In the genomic region with DNA sequence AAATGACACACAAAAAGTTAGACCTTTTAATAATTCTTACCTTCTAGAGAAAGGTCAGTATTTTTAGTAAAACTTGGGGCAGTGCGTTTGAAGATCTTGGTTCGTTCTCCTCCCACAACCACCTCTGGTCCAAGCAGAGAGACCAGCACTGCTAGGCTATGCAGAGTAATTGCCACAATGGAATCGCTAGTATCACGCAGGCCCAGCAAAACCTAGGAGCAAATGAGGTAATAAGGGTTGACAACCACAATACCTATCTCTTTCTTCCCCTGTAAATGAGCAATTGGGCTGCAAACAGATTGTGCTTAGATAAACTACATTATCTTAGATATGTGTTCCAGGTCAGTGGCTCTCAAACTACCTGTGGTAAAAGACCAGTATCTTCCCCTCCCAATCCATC, we compare ENCODE assay signal across 20 cellular contexts. TPM values are rescaled to one million over a fixed set of nuclear protein-coding genes. Genes with fewer than 3 reads are reported as not detected.
A peak's percentile ranks its signal among the peaks of the same experiment; 100 is the strongest.
DNase-seq lines count a peak whose midpoint lies in the region; ATAC-seq, FAIRE-seq and TF ChIP-seq lines count a peak whose summit lies in the region.
"Had no signal": no experiment of that assay in that cellular context is flagged by ENCODE, and none has a peak within 500 bp of the region (broad histone marks: within the 10 kb centered on the region; RNA-seq: fewer than 3 reads in every experiment).

No MANE protein-coding gene starts in this region.

- CTCF ChIA-PET in K562 (lab: Yijun Ruan, JAX; ENCODE audit: low intra/inter-chr PET ratio), result no interaction called here

- H3K9me3 Mint-ChIP-seq in activated T-cell treated with anti-CD3 and anti-CD28 coated beads, Interleukin-2, amount 50 U/mL, for 72 hours, result no peaks in the 10 kb centered on the region
- H3K9me3 Mint-ChIP-seq in stimulated activated effector memory CD8-positive, alpha-beta T cell treated with anti-CD3 and anti-CD28 coated beads, Interleukin-12 subunit alpha, Interleukin-12 subunit beta, amount 100 ng/mL, for 72 hours, result no peaks in the 10 kb centered on the region
- H3K9me3 Mint-ChIP-seq: CD14-positive monocyte; CD4-positive, alpha-beta memory T cell; HFFc6 had no signal

- H3K9ac ChIP-seq in K562 (ENCODE audit: insufficient read depth in 1 of 2, low read depth in 2 of 2, low read length in 2 of 2), result no peak overlapping the region
- H3K9ac ChIP-seq: BLaER1 had no signal

- no peak for TF ChIP-seq POLR2A in K562 (conservative IDR thresholded peaks at IDR 0.05)
- no peak for TF ChIP-seq POLR2A in transverse colon (IDR thresholded peaks at IDR 0.05)

- in situ Hi-C loops in K562 (cut with MboI) (no loop called here), transverse colon (cut with MboI; ENCODE audit: low pct_ligation_motif_present in 1 of 4, low pct_unique_long_range_greater_than_20kb in 1 of 4, low sequenced_read_pairs in 3 of 4) (no loop called here)

- no peak for DNase-seq in activated T-cell treated with anti-CD3 and anti-CD28 coated beads, Interleukin-2, amount 50 U/mL, for 72 hours
- no peak for DNase-seq in activated T-cell treated with anti-CD3 and anti-CD28 coated beads, Interleukin-2, amount 50 U/mL, for 1 hour
- DNase-seq in NCI-H526 treated with DMSO at 0.1 percent for 48 hours (lab: John Stamatoyannopoulos, UW) (peak; percentile 59), K562 (ENCODE audit: extremely low read depth in 1 of 4, low spot score in 3 of 4) (no peak), T-helper 1 cell (no peak), transverse colon (no peak)
- no peak for DNase-seq in stimulated activated effector memory CD8-positive, alpha-beta T cell treated with anti-CD3 and anti-CD28 coated beads, Interleukin-12 subunit alpha, Interleukin-12 subunit beta, amount 100 ng/mL, for 72 hours (ENCODE audit: low spot score in 2 of 2)
- DNase-seq: 8988T; Calu3; CD4-positive, alpha-beta memory T cell; DND-41; GOT3; H7 had no signal

- FAIRE-seq in K562 (lab: Jason Lieb, UNC), result no peak
- FAIRE-seq: GM12878, HepG2 had no signal

- 68% methylated on average over 4 of the region's 4 CpGs for WGBS in K562 (ENCODE audit: insufficient coverage, low coverage, missing lambda C conversion rate)
- WGBS in transverse colon (ENCODE audit: low coverage in 1 of 2), 2 donors, result 82 to 94% methylated on average over 4 of the region's 4 CpGs

- TF ChIP-seq RAD21 in K562 (CRISPR knock-in tag; conservative IDR thresholded peaks at IDR 0.05 in 1 of 2, IDR thresholded peaks at IDR 0.05 in 1 of 2), result no peak

- no peaks in the 10 kb centered on the region for H3K9me1 ChIP-seq in K562 (ENCODE audit: control insufficient read depth, insufficient read depth, low read length)

- intact Hi-C loops in K562 (cut with micrococcal nuclease), result no loop called here
- intact Hi-C loops in transverse colon (cut with DNase I; ENCODE audit: low total_unique reads), result no loop called here

- H3K36me3 ChIP-seq in K562 (ENCODE audit: control insufficient read depth, insufficient read depth, low read length), result peaks cover 78% of the 10 kb centered on the region
- H3K36me3 ChIP-seq in transverse colon, result peaks cover 0 to 76% (median 34%) of the 10 kb centered on the region in 4 donors

- H3K79me2 ChIP-seq in K562 (ENCODE audit: control insufficient read depth, insufficient read depth, low read length), result no peaks in the 10 kb centered on the region

- no TSS peak for BruUV-seq in K562 (replicated peaks; lab: Mats Ljungman, UMichigan)

- H3K9me3 ChIP-seq in K562 (replicated peaks; ENCODE audit: control insufficient read depth, insufficient read depth, low read depth, low read length) (no peaks in the 10 kb centered on the region), transverse colon (no peaks in the 10 kb centered on the region)
- H3K9me3 ChIP-seq: BLaER1 had no signal

- TF ChIP-seq CTCF in K562 (IDR thresholded peaks at IDR 0.05 in 2 of 3, conservative IDR thresholded peaks at IDR 0.05 in 1 of 3; ENCODE audit: insufficient read depth in 2 of 3, low read depth in 1 of 3, low read length in 3 of 3), result no peak
- TF ChIP-seq CTCF in transverse colon (IDR thresholded peaks at IDR 0.05), result no peak

- ATAC-seq in activated T-cell treated with anti-CD3 and anti-CD28 coated beads, Interleukin-2, amount 50 U/mL, for 72 hours (replicated peaks in 1 of 2), result no peak
- ATAC-seq in K562 (0 out of 3 replicates have a peak, but pooled peaks have one; percentile 26), HG02642 (IDR thresholded peaks at IDR 0.05; ENCODE audit: poor library complexity, unreplicated experiment) (no peak)
- ATAC-seq in stimulated activated effector memory CD8-positive, alpha-beta T cell treated with anti-CD3 and anti-CD28 coated beads, Interleukin-12 subunit alpha, Interleukin-12 subunit beta, amount 100 ng/mL, for 72 hours, result no peak
- ATAC-seq: GM12878, HCT116, HepG2 had no signal

- H3K4me3 Mint-ChIP-seq in activated T-cell treated with anti-CD3 and anti-CD28 coated beads, Interleukin-2, amount 50 U/mL, for 72 hours, result no peak overlapping the region
- H3K4me3 Mint-ChIP-seq in stimulated activated effector memory CD8-positive, alpha-beta T cell treated with anti-CD3 and anti-CD28 coated beads, Interleukin-12 subunit alpha, Interleukin-12 subunit beta, amount 100 ng/mL, for 72 hours, result no peak overlapping the region
- H3K4me3 Mint-ChIP-seq: CD14-positive monocyte; CD4-positive, alpha-beta memory T cell; HFFc6 had no signal

- no peaks in the 10 kb centered on the region for H3K27me3 Mint-ChIP-seq in activated T-cell treated with anti-CD3 and anti-CD28 coated beads, Interleukin-2, amount 50 U/mL, for 72 hours (ENCODE audit: low read depth)
- H3K27me3 Mint-ChIP-seq: CD4-positive, alpha-beta memory T cell had no signal

- TF ChIP-seq EP300 in K562 (IDR thresholded peaks at IDR 0.05; ENCODE audit: low read length) (no peak), transverse colon (IDR thresholded peaks at IDR 0.05; ENCODE audit: low read depth) (no peak)

- H3K27me3 ChIP-seq in K562 (ENCODE audit: control insufficient read depth in 2 of 2, insufficient read depth in 2 of 2, low read length in 2 of 2) (no peaks in the 10 kb centered on the region), transverse colon (no peaks in the 10 kb centered on the region)
- H3K27me3 ChIP-seq: BLaER1 had no signal

- H3K4me3 ChIP-seq in K562 (no peak overlapping the region), transverse colon (no peak overlapping the region)
- H3K4me3 ChIP-seq: BLaER1, GM12878 had no signal

- H2AFZ ChIP-seq in K562 (ENCODE audit: low read depth, low read length), result no peak overlapping the region

- no peaks in the 10 kb centered on the region for H3K4me1 ChIP-seq in K562 (replicated peaks in 1 of 2; ENCODE audit: control insufficient read depth in 2 of 2, insufficient read depth in 2 of 2, low read length in 2 of 2)
- H3K4me1 ChIP-seq in transverse colon, result no peaks in the 10 kb centered on the region

- H3K4me1 Mint-ChIP-seq in activated T-cell treated with anti-CD3 and anti-CD28 coated beads, Interleukin-2, amount 50 U/mL, for 72 hours (ENCODE audit: low read depth), result no peaks in the 10 kb centered on the region
- H3K4me1 Mint-ChIP-seq in stimulated activated effector memory CD8-positive, alpha-beta T cell treated with anti-CD3 and anti-CD28 coated beads, Interleukin-12 subunit alpha, Interleukin-12 subunit beta, amount 100 ng/mL, for 72 hours, result peaks cover 5% of the 10 kb centered on the region

- H3K4me2 ChIP-seq in K562 (ENCODE audit: insufficient read depth, low read length), result no peak overlapping the region
- H3K4me2 ChIP-seq: BLaER1 had no signal

- H3K27ac Mint-ChIP-seq in activated T-cell treated with anti-CD3 and anti-CD28 coated beads, Interleukin-2, amount 50 U/mL, for 72 hours, result peak overlapping the region; percentile 52
- peak overlapping the region; percentile 42 for H3K27ac Mint-ChIP-seq in stimulated activated effector memory CD8-positive, alpha-beta T cell treated with anti-CD3 and anti-CD28 coated beads, Interleukin-12 subunit alpha, Interleukin-12 subunit beta, amount 100 ng/mL, for 72 hours
- H3K27ac Mint-ChIP-seq: CD14-positive monocyte; CD4-positive, alpha-beta memory T cell had no signal

- H3K27ac ChIP-seq in K562 (ENCODE audit: extremely low read depth, low read depth, low read length), result no peak overlapping the region
- no peak overlapping the region for H3K27ac ChIP-seq in transverse colon
- H3K27ac ChIP-seq: BLaER1 had no signal

- POLR2A ChIA-PET in K562 (lab: Yijun Ruan, JAX), result no interaction called here

- H4K20me1 ChIP-seq in K562 (replicated peaks; ENCODE audit: control insufficient read depth, insufficient read depth, low read length), result no peaks in the 10 kb centered on the region
- H4K20me1 ChIP-seq: BLaER1 had no signal

- H3K36me3 Mint-ChIP-seq in activated T-cell treated with anti-CD3 and anti-CD28 coated beads, Interleukin-2, amount 50 U/mL, for 72 hours (ENCODE audit: insufficient read depth in 2 of 2), result peaks cover 9 to 30% of the 10 kb centered on the region in 2 donors
- peaks cover 93% of the 10 kb centered on the region for H3K36me3 Mint-ChIP-seq in stimulated activated effector memory CD8-positive, alpha-beta T cell treated with anti-CD3 and anti-CD28 coated beads, Interleukin-12 subunit alpha, Interleukin-12 subunit beta, amount 100 ng/mL, for 72 hours

TF ChIP-seq in K562, 482 proteins besides CTCF, POLR2A, EP300 and RAD21 (continues in another document):
- TF ChIP-seq MEF2D (tag; conservative IDR thresholded peaks at IDR 0.05; ENCODE audit: low read depth) (no peak), HNRNPH1 (optimal IDR thresholded peaks at IDR 0.05; ENCODE audit: low read depth, low read length) (no peak), CBX2 (IDR thresholded peaks at IDR 0.05; ENCODE audit: insufficient read depth, low read length, poor library complexity, severe bottlenecking) (no peak)

RNA-seq across cellular contexts. Expression of a gene that starts 34.7 kb away (rescaled TPM):
- 10 to 100 TPM; 17.9 to 19.1 TPM for total RNA-seq in activated T-cell treated with anti-CD3 and anti-CD28 coated beads, Interleukin-2, amount 50 U/mL, for 72 hours
- 12.3 and 14.4 TPM in 2 replicates for total RNA-seq in K562 (2011; cell fraction: chromatin; rRNA removed; ENCODE audit: low replicate concordance)
- 6.8 and 10.0 TPM in 2 replicates for total RNA-seq in K562 (2011; cell fraction: nucleolus; rRNA removed)
- total RNA-seq in K562 (2011; cell fraction: nucleoplasm; rRNA removed), result 7.6 and 9.6 TPM in 2 replicates
- total RNA-seq in K562 (2014; rRNA removed) (4.4 and 5.5 TPM in 2 replicates), K562 (2014; rRNA removed; fragmentation: Illumina TruSeq; extraction: Trizol) (8.2 and 8.7 TPM in 2 replicates), K562 (2015; rRNA removed; fragmentation: Illumina TruSeq; extraction: Trizol) (6.6 and 7.9 TPM in 2 replicates), K562 (2021) (7.4 and 7.5 TPM in 2 replicates), transverse colon (10 to 100 TPM; 12.3 to 42.3 (median 25.1) TPM)
- polyA plus RNA-seq in K562 (2011; rRNA removed) (9.6 and 11.4 TPM in 2 replicates), K562 (2014; fragmentation: Illumina TruSeq; extraction: Trizol) (6.4 and 6.8 TPM in 2 replicates), K562 (2014; fragmentation: Nextera tagmentation; extraction: Ambion mirVana) (1 to 10 TPM; 3.6 to 5.7 TPM), K562 (2014; rRNA removed) (4.4 and 7.1 TPM in 2 replicates)
- polyA plus RNA-seq in K562 (2011; cell fraction: cytosol; rRNA removed), result 3.4 and 5.7 TPM in 2 replicates
- polyA plus RNA-seq in K562 (2011; cell fraction: nucleus; rRNA removed), result 13.9 and 14.4 TPM in 2 replicates
- polyA plus RNA-seq in K562 (2012), result 4.3 and 4.9 TPM in 2 replicates
- polyA minus RNA-seq in K562 (2011; rRNA and poly(A)+ RNA removed), result 18.6 and 21.9 TPM in 2 replicates
- 3.1 and 4.6 TPM in 2 replicates for polyA minus RNA-seq in K562 (2011; cell fraction: cytosol; rRNA and poly(A)+ RNA removed)
- 15.6 and 19.8 TPM in 2 replicates for polyA minus RNA-seq in K562 (2011; cell fraction: nucleus; rRNA and poly(A)+ RNA removed)
